ENCODE assay signal across 9 cellular contexts in genomic region chr9:132381966-132382541, GRCh38. TPM values are rescaled to one million over a fixed set of nuclear protein-coding genes. Genes with fewer than 3 reads are reported as not detected.
DNase-seq lines count a peak whose midpoint lies in the region; ATAC-seq and TF ChIP-seq lines count a peak whose summit lies in the region.
"Had no signal": no experiment of that assay in that cellular context is flagged by ENCODE, and none has a peak within 500 bp of the region (broad histone marks: within the 10 kb centered on the region; RNA-seq: fewer than 3 reads in every experiment).

No MANE protein-coding gene starts in this region.

- TF ChIP-seq POLR2A in prostate gland (IDR thresholded peaks at IDR 0.05) (no peak), sigmoid colon (IDR thresholded peaks at IDR 0.05) (no peak)

- H2AFZ ChIP-seq in OCI-LY1 (ENCODE audit: low read length) = no peak overlapping the region

- 78% methylated on average over 9 of the region's 9 CpGs for WGBS in prostate gland
- 64 to 87% methylated on average over 9 of the region's 9 CpGs for WGBS in sigmoid colon, 2 donors

- intact Hi-C loops in prostate gland (cut with DNase I) = no loop called here
- intact Hi-C loops in head of caudate nucleus (cut with DNase I) = no loop called here
- intact Hi-C loops in sigmoid colon (cut with DNase I) = no loop called here

- no peaks in the 10 kb centered on the region for H3K9me3 ChIP-seq in OCI-LY1 (ENCODE audit: low read length)
- no peaks in the 10 kb centered on the region for H3K9me3 ChIP-seq in prostate gland
- no peaks in the 10 kb centered on the region for H3K9me3 ChIP-seq in sigmoid colon

- peak overlapping the region; percentile 99 for H3K27ac ChIP-seq in OCI-LY1 (ENCODE audit: low read depth, low read length, poor library complexity, severe bottlenecking)
- peak overlapping the region; percentile 42 to 69 for H3K27ac ChIP-seq in prostate gland
- no peak overlapping the region for H3K27ac ChIP-seq in sigmoid colon

- H3K9me2 ChIP-seq in OCI-LY1 (ENCODE audit: low read depth, low read length) = no peaks in the 10 kb centered on the region

- H3K9ac ChIP-seq in OCI-LY1 (ENCODE audit: low read length) = peak overlapping the region; percentile 51

- TF ChIP-seq EP300 in sigmoid colon (IDR thresholded peaks at IDR 0.05) = no peak

- peak overlapping the region; percentile 61 for H3K4me2 ChIP-seq in OCI-LY1 (ENCODE audit: low read length)

- TF ChIP-seq CTCF in OCI-LY1 (IDR thresholded peaks at IDR 0.05; ENCODE audit: low read length) = no peak
- no peak for TF ChIP-seq CTCF in prostate gland (IDR thresholded peaks at IDR 0.05)
- TF ChIP-seq CTCF in sigmoid colon (IDR thresholded peaks at IDR 0.05) = no peak

- peak; percentile 61 for ATAC-seq in HG02870 (IDR thresholded peaks at IDR 0.05; ENCODE audit: unreplicated experiment)

- H3K36me3 ChIP-seq in OCI-LY1 (ENCODE audit: insufficient read depth, low read length) = peaks cover 50% of the 10 kb centered on the region
- no peaks in the 10 kb centered on the region for H3K36me3 ChIP-seq in prostate gland
- peaks cover 12 to 90% (median 21%) of the 10 kb centered on the region in 4 donors for H3K36me3 ChIP-seq in sigmoid colon

- H3K79me2 ChIP-seq in OCI-LY1 (ENCODE audit: insufficient read depth, low read length) = no peaks in the 10 kb centered on the region

- H3F3A ChIP-seq in OCI-LY1 (ENCODE audit: insufficient read depth, low read length) = peaks cover 11% of the 10 kb centered on the region

- H3K4me1 ChIP-seq in OCI-LY1 (ENCODE audit: insufficient read depth, low read length, severe bottlenecking) = peaks cover 51% of the 10 kb centered on the region
- peaks cover 3% of the 10 kb centered on the region for H3K4me1 ChIP-seq in prostate gland (replicated peaks)
- no peaks in the 10 kb centered on the region for H3K4me1 ChIP-seq in sigmoid colon

- no peaks in the 10 kb centered on the region for H4K20me1 ChIP-seq in OCI-LY1 (ENCODE audit: insufficient read depth, low read length)

- H3K4me3 ChIP-seq in OCI-LY1 (ENCODE audit: low read depth, low read length, poor library complexity, severe bottlenecking) (peak overlapping the region; percentile 22), prostate gland (no peak overlapping the region), sigmoid colon (no peak overlapping the region)

- peak; percentile 51 for DNase-seq in activated CD8-positive, alpha-beta memory T cell treated with anti-CD3 and anti-CD28 coated beads for 24 hours
- no peak for DNase-seq in activated CD8-positive, alpha-beta memory T cell treated with anti-CD3 and anti-CD28 coated beads, Interleukin-2, amount 50 U/mL, for 4 hours
- DNase-seq in prostate gland (ENCODE audit: low spot score) (peak; percentile 26), DMS114 treated with DMSO at 0.1 percent for 48 hours (lab: John Stamatoyannopoulos, UW; ENCODE audit: unreplicated experiment) (no peak), head of caudate nucleus (no peak), sigmoid colon (no peak)
- DNase-seq: NCI-H1436 treated with DMSO at 0.1 percent for 48 hours had no signal

- H3K27me3 ChIP-seq in OCI-LY1 (ENCODE audit: insufficient read depth, low read length) (no peaks in the 10 kb centered on the region), prostate gland (replicated peaks; ENCODE audit: insufficient read depth) (no peaks in the 10 kb centered on the region), sigmoid colon (no peaks in the 10 kb centered on the region)

RNA-seq across cellular contexts. Expression of gene TTF1, which starts 24.6 kb away (rescaled TPM):
- total RNA-seq in prostate gland (10 to 100 TPM; 11.4 to 13.3 TPM), sigmoid colon (10 to 100 TPM in 3 of 4 donors, 1 to 10 TPM in 1; 8.9 to 20.9 (median 14.2) TPM)
- polyA plus RNA-seq in sigmoid colon = 10 to 100 TPM in 2 of 3 donors, 1 to 10 TPM in 1; 6.6 to 18.3 (median 14.6) TPM

RNA-seq across cellular contexts. Expression of gene SETX, which starts 27.3 kb away (rescaled TPM):
- 10 to 100 TPM; 51.8 to 69.0 TPM for total RNA-seq in prostate gland
- total RNA-seq in sigmoid colon = 10 to 100 TPM; 45.5 to 58.2 (median 54.6) TPM
- 10 to 100 TPM in 2 of 3 donors, 1 to 10 TPM in 1; 8.8 to 30.6 (median 10.2) TPM for polyA plus RNA-seq in sigmoid colon

RNA-seq across cellular contexts. Expression of gene CFAP77, which starts 28.0 kb away (rescaled TPM):
- 1 to 10 TPM in 1 of 2 donors, not detected in 1; 2.4 TPM for total RNA-seq in prostate gland
- total RNA-seq in sigmoid colon = not detected
- polyA plus RNA-seq in sigmoid colon = not detected

Comparison
In these comparisons a context has a peak if more than half of its experiments do, and no peak if none do; other contexts are left out.
1. DNase-seq: peak in activated CD8-positive, alpha-beta memory T cell treated with anti-CD3 and anti-CD28 coated beads for 24 hours (single experiment) and prostate gland (single experiment); none in activated CD8-positive, alpha-beta memory T cell treated with anti-CD3 and anti-CD28 coated beads, Interleukin-2, amount 50 U/mL, for 4 hours (single experiment), DMS114 treated with DMSO at 0.1 percent for 48 hours (single experiment), head of caudate nucleus (0 of 42) and sigmoid colon (single experiment).
2. H3K27ac ChIP-seq: peak in OCI-LY1 (single experiment) and prostate gland (2 of 2); none in sigmoid colon (0 of 4).